In the genomic region with DNA sequence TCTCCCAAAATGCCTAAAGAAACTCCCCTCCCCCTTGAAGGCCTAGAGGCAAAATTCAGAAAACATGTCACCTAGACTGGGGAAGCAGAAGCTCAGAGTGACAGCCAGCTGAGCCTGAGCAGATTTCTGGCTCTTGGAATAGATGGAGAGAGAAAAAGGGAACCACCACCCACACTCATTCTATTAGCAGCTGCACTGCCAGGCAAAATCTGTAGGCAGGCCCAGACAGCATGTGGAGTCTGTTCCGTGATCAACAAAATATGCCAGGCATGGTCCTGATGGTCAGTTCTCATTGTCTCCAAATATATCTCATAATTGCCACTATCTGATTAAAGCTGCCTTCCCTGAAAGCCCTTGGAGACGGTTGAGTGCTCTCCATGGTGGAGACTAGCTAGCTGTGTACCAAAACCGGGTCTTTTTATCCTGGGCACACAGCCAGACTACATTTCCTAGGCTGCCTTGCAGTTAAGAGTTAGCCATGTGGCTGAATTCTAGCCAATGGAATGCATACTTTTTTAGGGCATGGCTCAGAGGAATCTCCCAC, we compare ENCODE assay signal across 11 cellular contexts.
DNase-seq lines count a peak whose midpoint lies in the region; ATAC-seq lines count a peak whose summit lies in the region.
"Had no signal": no experiment of that assay in that cellular context is flagged by ENCODE, and none has a peak within 500 bp of the region (broad histone marks: within the 10 kb centered on the region; RNA-seq: fewer than 3 reads in every experiment).

No MANE protein-coding gene starts in this region.

- peaks cover 8% of the 10 kb centered on the region for H3K4me1 ChIP-seq in adipocyte (ENCODE audit: control insufficient read depth, insufficient read depth, low read length)

- no peaks in the 10 kb centered on the region for H3K9me3 ChIP-seq in adipocyte (ENCODE audit: control insufficient read depth, low read length)

- H3K36me3 ChIP-seq in adipocyte (ENCODE audit: control insufficient read depth, insufficient read depth, low read length, severe bottlenecking) = no peaks in the 10 kb centered on the region
- H3K36me3 ChIP-seq in H7 (replicated peaks; ENCODE audit: control insufficient read depth, insufficient read depth, low read length) = no peaks in the 10 kb centered on the region
- H3K36me3 ChIP-seq: WERI-Rb-1 had no signal

- no peak overlapping the region for H3K9ac ChIP-seq in adipocyte (ENCODE audit: low read length)

- H3K27me3 ChIP-seq in adipocyte (replicated peaks; ENCODE audit: control insufficient read depth, insufficient read depth, low read length) (peaks cover 2% of the 10 kb centered on the region), H7 (ENCODE audit: control insufficient read depth, insufficient read depth, low read length) (no peaks in the 10 kb centered on the region)

- intact Hi-C loops in posterior vena cava (cut with DNase I) = no loop called here

- H3K4me3 ChIP-seq in adipocyte (ENCODE audit: low read length) (no peak overlapping the region), H7 (ENCODE audit: insufficient read depth, low read depth, low read length) (no peak overlapping the region)

- ATAC-seq in GM19351 (IDR thresholded peaks at IDR 0.05; ENCODE audit: unreplicated experiment) (no peak), GM18867 (IDR thresholded peaks at IDR 0.05; ENCODE audit: unreplicated experiment) (no peak)
- ATAC-seq: activated CD8-positive, alpha-beta memory T cell treated with anti-CD3 and anti-CD28 coated beads, Interleukin-2, amount 10 ng/mL, durations not matched to agents 7 days and 5 days; stimulated activated naive CD8-positive, alpha-beta T cell treated with anti-CD3 and anti-CD28 coated beads, Interleukin-15, Interleukin-2, amounts not matched to agents 100 U/mL and 50 U/mL, for 24 hours had no signal

- DNase-seq in DMS 273 treated with DMSO at 0.1 percent for 48 hours (lab: John Stamatoyannopoulos, UW) (peak; percentile 58), NCI-H187 treated with DMSO at 0.1 percent for 48 hours (lab: John Stamatoyannopoulos, UW) (peak; percentile 57), adipocyte (ENCODE audit: low read depth) (peak; percentile 3), left kidney (ENCODE audit: low read depth, low spot score) (peak; percentile 14), H7 (no peak), posterior vena cava (ENCODE audit: low spot score) (no peak)
- DNase-seq: activated CD8-positive, alpha-beta memory T cell treated with anti-CD3 and anti-CD28 coated beads, Interleukin-2, amount 10 ng/mL, durations not matched to agents 7 days and 5 days; stimulated activated naive CD8-positive, alpha-beta T cell treated with anti-CD3 and anti-CD28 coated beads, Interleukin-15, Interleukin-2, amounts not matched to agents 100 U/mL and 50 U/mL, for 24 hours; WERI-Rb-1 had no signal

Comparison
In these comparisons a context has a peak if more than half of its experiments do, and no peak if none do; other contexts are left out.
1. DNase-seq: peak in DMS 273 treated with DMSO at 0.1 percent for 48 hours (single experiment), NCI-H187 treated with DMSO at 0.1 percent for 48 hours (single experiment), adipocyte (single experiment) and left kidney (single experiment); none in H7 (single experiment) and posterior vena cava (single experiment).